ENCODE assay signal across 25 cellular contexts in genomic region chr6:100850174-100850573, GRCh38. TPM values are rescaled to one million over a fixed set of nuclear protein-coding genes. Genes with fewer than 3 reads are reported as not detected.
DNase-seq lines count a peak whose midpoint lies in the region; ATAC-seq and TF ChIP-seq lines count a peak whose summit lies in the region.
"Had no signal": no experiment of that assay in that cellular context is flagged by ENCODE, and none has a peak within 500 bp of the region (broad histone marks: within the 10 kb centered on the region; RNA-seq: fewer than 3 reads in every experiment).

No MANE protein-coding gene starts in this region.

- no peaks in the 10 kb centered on the region for H3K4me1 ChIP-seq in endodermal cell (ENCODE audit: control insufficient read depth, insufficient read depth, low read length)
- H3K4me1 ChIP-seq: BE2C, BLaER1 had no signal

- TF ChIP-seq CTCF in endodermal cell (conservative IDR thresholded peaks at IDR 0.05): no peak

- H3K27me3 ChIP-seq in endodermal cell (ENCODE audit: control insufficient read depth, insufficient read depth, low read length, poor library complexity, severe bottlenecking): no peaks in the 10 kb centered on the region
- H3K27me3 ChIP-seq: BE2C, BLaER1 had no signal

- 86 to 92% methylated on average over 1 to 2 of the region's 2 CpGs for WGBS in endodermal cell (ENCODE audit: insufficient coverage in 1 of 2, insufficient read length in 1 of 2), 2 experiments

- DNase-seq in activated T-cell treated with anti-CD3 and anti-CD28 coated beads, Interleukin-2, amount 50 U/mL, for 72 hours: no peak
- no peak for DNase-seq in activated T-cell treated with anti-CD3 and anti-CD28 coated beads, Interleukin-2, amount 50 U/mL, for 1 hour
- no peak for DNase-seq in stimulated activated effector memory CD8-positive, alpha-beta T cell treated with anti-CD3 and anti-CD28 coated beads, Interleukin-12 subunit alpha, Interleukin-12 subunit beta, amount 100 ng/mL, for 72 hours (ENCODE audit: low spot score in 2 of 2)
- no peak for DNase-seq in NCI-H1417 (lab: John Stamatoyannopoulos, UW)
- no peak for DNase-seq in NCI-H1105 treated with DMSO at 0.1 percent for 48 hours (lab: John Stamatoyannopoulos, UW)
- no peak for DNase-seq in endodermal cell
- DNase-seq: 8988T; ACHN; BE2C; C1 segment of cervical spinal cord; CD4-positive, alpha-beta memory T cell; CD4-positive, CD25-positive, alpha-beta regulatory T cell; CD8-positive, alpha-beta memory T cell; COR-L47; DMS 273 treated with DMSO at 0.1 percent for 48 hours; DMS153; DMS53; DMS79; DND-41; EL; GDM1 had no signal

- no peaks in the 10 kb centered on the region for H3K27me3 Mint-ChIP-seq in activated T-cell treated with anti-CD3 and anti-CD28 coated beads, Interleukin-2, amount 50 U/mL, for 72 hours (ENCODE audit: low read depth)
- H3K27me3 Mint-ChIP-seq in activated T-helper 17 cell treated with anti-CD3 and anti-CD28 coated beads, Interleukin-2, amount 50 U/mL, for 72 hours: no peaks in the 10 kb centered on the region
- no peaks in the 10 kb centered on the region for H3K27me3 Mint-ChIP-seq in endodermal cell (ENCODE audit: insufficient read depth)
- H3K27me3 Mint-ChIP-seq: CD4-positive, alpha-beta memory T cell; CD4-positive, CD25-positive, alpha-beta regulatory T cell; CD8-positive, alpha-beta memory T cell had no signal

- no peak overlapping the region for H3K4me3 ChIP-seq in endodermal cell (ENCODE audit: low read length)
- H3K4me3 ChIP-seq: BLaER1 had no signal

- no peak overlapping the region for H3K27ac ChIP-seq in endodermal cell (ENCODE audit: low read depth, low read length)
- H3K27ac ChIP-seq: BLaER1 had no signal

- H3K36me3 ChIP-seq in endodermal cell (ENCODE audit: control insufficient read depth, insufficient read depth, low read length): peaks cover 9% of the 10 kb centered on the region
- H3K36me3 ChIP-seq: BE2C had no signal

- H3K27ac Mint-ChIP-seq in activated T-cell treated with anti-CD3 and anti-CD28 coated beads, Interleukin-2, amount 50 U/mL, for 72 hours: no peak overlapping the region
- H3K27ac Mint-ChIP-seq in activated T-helper 17 cell treated with anti-CD3 and anti-CD28 coated beads, Interleukin-2, amount 50 U/mL, for 72 hours: no peak overlapping the region
- H3K27ac Mint-ChIP-seq in stimulated activated effector memory CD8-positive, alpha-beta T cell treated with anti-CD3 and anti-CD28 coated beads, Interleukin-12 subunit alpha, Interleukin-12 subunit beta, amount 100 ng/mL, for 72 hours: no peak overlapping the region
- H3K27ac Mint-ChIP-seq in endodermal cell: no peak overlapping the region
- H3K27ac Mint-ChIP-seq: CD8-positive, alpha-beta memory T cell had no signal

- H3K9me3 ChIP-seq in endodermal cell (ENCODE audit: control insufficient read depth, low read length): no peaks in the 10 kb centered on the region
- H3K9me3 ChIP-seq: BE2C, BLaER1 had no signal

- H3K36me3 Mint-ChIP-seq in activated T-cell treated with anti-CD3 and anti-CD28 coated beads, Interleukin-2, amount 50 U/mL, for 72 hours (ENCODE audit: insufficient read depth in 2 of 2): peaks cover 8 to 25% of the 10 kb centered on the region in 2 donors
- H3K36me3 Mint-ChIP-seq in activated T-helper 17 cell treated with anti-CD3 and anti-CD28 coated beads, Interleukin-2, amount 50 U/mL, for 72 hours (ENCODE audit: low read depth): peaks cover 44% of the 10 kb centered on the region
- H3K36me3 Mint-ChIP-seq in stimulated activated effector memory CD8-positive, alpha-beta T cell treated with anti-CD3 and anti-CD28 coated beads, Interleukin-12 subunit alpha, Interleukin-12 subunit beta, amount 100 ng/mL, for 72 hours: peaks cover 20% of the 10 kb centered on the region
- H3K36me3 Mint-ChIP-seq in endodermal cell (ENCODE audit: low read depth): peaks cover 10% of the 10 kb centered on the region

- ATAC-seq in activated T-cell treated with anti-CD3 and anti-CD28 coated beads, Interleukin-2, amount 50 U/mL, for 72 hours (replicated peaks in 1 of 2): peak; percentile 27 to 65
- peak; percentile 68 for ATAC-seq in GM18868 (IDR thresholded peaks at IDR 0.05; ENCODE audit: unreplicated experiment)
- ATAC-seq in activated T-helper 17 cell treated with anti-CD3 and anti-CD28 coated beads, Interleukin-2, amount 50 U/mL, for 72 hours (replicated peaks): peak; percentile 49
- peak; percentile 82 for ATAC-seq in stimulated activated effector memory CD8-positive, alpha-beta T cell treated with anti-CD3 and anti-CD28 coated beads, Interleukin-12 subunit alpha, Interleukin-12 subunit beta, amount 100 ng/mL, for 72 hours

- H3K9ac ChIP-seq in endodermal cell (ENCODE audit: extremely low read depth, low read length, poor library complexity, severe bottlenecking): no peak overlapping the region
- H3K9ac ChIP-seq: BLaER1 had no signal

- peaks cover 10% of the 10 kb centered on the region for H3K4me1 Mint-ChIP-seq in activated T-cell treated with anti-CD3 and anti-CD28 coated beads, Interleukin-2, amount 50 U/mL, for 72 hours (ENCODE audit: low read depth)
- H3K4me1 Mint-ChIP-seq in activated T-helper 17 cell treated with anti-CD3 and anti-CD28 coated beads, Interleukin-2, amount 50 U/mL, for 72 hours: peaks cover 10% of the 10 kb centered on the region
- H3K4me1 Mint-ChIP-seq in stimulated activated effector memory CD8-positive, alpha-beta T cell treated with anti-CD3 and anti-CD28 coated beads, Interleukin-12 subunit alpha, Interleukin-12 subunit beta, amount 100 ng/mL, for 72 hours: peaks cover 28% of the 10 kb centered on the region
- no peaks in the 10 kb centered on the region for H3K4me1 Mint-ChIP-seq in endodermal cell
- H3K4me1 Mint-ChIP-seq: CD14-positive monocyte had no signal

- no peak overlapping the region for H3K4me3 Mint-ChIP-seq in activated T-cell treated with anti-CD3 and anti-CD28 coated beads, Interleukin-2, amount 50 U/mL, for 72 hours
- no peak overlapping the region for H3K4me3 Mint-ChIP-seq in activated T-helper 17 cell treated with anti-CD3 and anti-CD28 coated beads, Interleukin-2, amount 50 U/mL, for 72 hours
- no peak overlapping the region for H3K4me3 Mint-ChIP-seq in stimulated activated effector memory CD8-positive, alpha-beta T cell treated with anti-CD3 and anti-CD28 coated beads, Interleukin-12 subunit alpha, Interleukin-12 subunit beta, amount 100 ng/mL, for 72 hours
- no peak overlapping the region for H3K4me3 Mint-ChIP-seq in endodermal cell
- H3K4me3 Mint-ChIP-seq: CD14-positive monocyte; CD4-positive, alpha-beta memory T cell; CD4-positive, CD25-positive, alpha-beta regulatory T cell; CD8-positive, alpha-beta memory T cell had no signal

- H3K9me3 Mint-ChIP-seq in activated T-cell treated with anti-CD3 and anti-CD28 coated beads, Interleukin-2, amount 50 U/mL, for 72 hours: peaks cover 0 to 2% of the 10 kb centered on the region in 2 donors
- H3K9me3 Mint-ChIP-seq in activated T-helper 17 cell treated with anti-CD3 and anti-CD28 coated beads, Interleukin-2, amount 50 U/mL, for 72 hours: no peaks in the 10 kb centered on the region
- no peaks in the 10 kb centered on the region for H3K9me3 Mint-ChIP-seq in stimulated activated effector memory CD8-positive, alpha-beta T cell treated with anti-CD3 and anti-CD28 coated beads, Interleukin-12 subunit alpha, Interleukin-12 subunit beta, amount 100 ng/mL, for 72 hours
- H3K9me3 Mint-ChIP-seq in endodermal cell: no peaks in the 10 kb centered on the region
- H3K9me3 Mint-ChIP-seq: CD4-positive, alpha-beta memory T cell; CD8-positive, alpha-beta memory T cell had no signal

RNA-seq across cellular contexts. Expression of gene ASCC3, which starts 31.0 kb away (rescaled TPM):
- total RNA-seq in activated T-cell treated with anti-CD3 and anti-CD28 coated beads, Interleukin-2, amount 50 U/mL, for 72 hours: 10 to 100 TPM; 54.9 to 66.3 TPM
- total RNA-seq in activated T-helper 17 cell treated with anti-CD3 and anti-CD28 coated beads, Interleukin-2, amount 50 U/mL, for 72 hours: 10 to 100 TPM; 58.0 to 87.2 TPM
- 10 to 100 TPM; 40.0 to 41.1 TPM for total RNA-seq in endodermal cell
- polyA plus RNA-seq in endodermal cell (2013, experiment 1 of 2): 31.0 TPM
- 29.4 TPM for polyA plus RNA-seq in endodermal cell (2013, experiment 2 of 2)
